ENCODE assay signal across 7 cellular contexts in genomic region chr6:53158076-53158475, GRCh38. TPM values are rescaled to one million over a fixed set of nuclear protein-coding genes. Genes with fewer than 3 reads are reported as not detected.
"Had no signal": no experiment of that assay in that cellular context is flagged by ENCODE, and none has a peak within 500 bp of the region (broad histone marks: within the 10 kb centered on the region; RNA-seq: fewer than 3 reads in every experiment).

No MANE protein-coding gene starts in this region.

RNA-seq across cellular contexts. Expression of gene GCM1, which starts 9.4 kb away (rescaled TPM):
- total RNA-seq: GM23248, GM23338, H1, H4, H7, H9, HFFc6 had no signal
- polyA plus RNA-seq: GM23248, GM23338, H1 had no signal
